In the genomic region with DNA sequence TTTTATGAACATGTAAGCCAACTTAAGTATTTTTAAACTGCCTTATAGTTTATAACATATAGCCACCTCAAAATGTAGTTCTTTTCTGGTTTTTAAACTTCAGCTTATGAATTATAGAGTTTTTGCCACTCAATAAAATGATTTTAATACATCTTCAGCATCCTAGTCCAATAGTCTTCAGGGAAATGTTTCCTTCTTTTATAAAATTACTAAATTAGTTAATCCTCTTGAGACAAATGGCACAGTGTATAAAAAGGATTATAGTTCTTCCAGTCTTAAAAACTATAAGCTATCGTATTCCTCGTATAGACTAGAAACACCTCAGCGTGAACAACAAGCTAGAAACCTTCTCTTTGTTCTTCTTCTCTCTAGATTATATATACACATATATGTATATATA, we compare ENCODE assay signal across 4 cellular contexts. TPM values are rescaled to one million over a fixed set of nuclear protein-coding genes. Genes with fewer than 3 reads are reported as not detected.
"Had no signal": no experiment of that assay in that cellular context is flagged by ENCODE, and none has a peak within 500 bp of the region (broad histone marks: within the 10 kb centered on the region; RNA-seq: fewer than 3 reads in every experiment).

A gene (plus strand): TSS at position 301 of the 400 bp plus-strand sequence. CDS start 2,679 bp downstream, outside the sequence.

- H3K4me3 ChIP-seq: GM12878 had no signal

- ATAC-seq: GM12878 had no signal

- DNase-seq: GDM1, GF-D8 had no signal

RNA-seq across cellular contexts. Expression of the gene that starts here (rescaled TPM):
- total RNA-seq: G401, GM12878 had no signal
- polyA plus RNA-seq: GM12878 had no signal
